ENCODE assay signal across 1 cellular context in genomic region chr4:7858498-7858897, GRCh38.
TF ChIP-seq lines count a peak whose summit lies in the region.

No MANE protein-coding gene starts in this region.

TF ChIP-seq in SK-N-SH, 30 proteins besides CTCF, POLR2A, EP300 and RAD21 (continued from another document):
- TF ChIP-seq REST (IDR thresholded peaks at IDR 0.05; ENCODE audit: low read depth, low read length) (no peak), GABPA (IDR thresholded peaks at IDR 0.05; ENCODE audit: low read depth) (no peak)
